Comparison of ENCODE assay signal across 8 cellular contexts in genomic region chr16:2090819-2091721, GRCh38. TPM values are rescaled to one million over a fixed set of nuclear protein-coding genes. Genes with fewer than 3 reads are reported as not detected.
DNase-seq lines count a peak whose midpoint lies in the region; ATAC-seq and TF ChIP-seq lines count a peak whose summit lies in the region.

No MANE protein-coding gene starts in this region.

- peak overlapping the region; percentile 63 for H3K4me3 ChIP-seq in Caco-2 (ENCODE audit: low read depth, low read length)
- peak overlapping the region; percentile 42 for H3K4me3 ChIP-seq in OCI-LY1 (ENCODE audit: low read depth, low read length, poor library complexity, severe bottlenecking)
- H3K4me3 ChIP-seq in fibroblast of lung (replicated peaks in 1 of 4; ENCODE audit: control extremely low read depth in 1 of 4, insufficient read depth in 1 of 4, low read depth in 3 of 4, low read length in 4 of 4): no peak overlapping the region

- CTCF ChIA-PET in Caco-2 (lab: Charles Lee): interaction anchor here (0.6 to 2.1 kb wide), 12 partner anchors 12 to 249 kb away, joined by 3 to 18 read pairs (median 4); partner anchors contain the start of genes NTHL1, TRAF7 and TSC2

- H4K20me1 ChIP-seq in OCI-LY1 (ENCODE audit: insufficient read depth, low read length) (no peaks in the 10 kb centered on the region), fibroblast of lung (ENCODE audit: control insufficient read depth, extremely low read depth, insufficient read depth, low read length) (no peaks in the 10 kb centered on the region)

- POLR2A ChIA-PET in Caco-2 (lab: Charles Lee): interaction anchor here (0.5 to 2.0 kb wide), 9 partner anchors 38 to 1559 kb away, joined by 3 to 12 read pairs (median 4); partner anchors contain the start of genes ECI1, RPS2, TEDC2 and TRAF7

- H3K27me3 Mint-ChIP-seq in Caco-2 (ENCODE audit: insufficient read depth, unreplicated experiment): no peaks in the 10 kb centered on the region
- H3K27me3 Mint-ChIP-seq in nephron (ENCODE audit: low read depth): no peaks in the 10 kb centered on the region

- no peaks in the 10 kb centered on the region for H3K9me2 ChIP-seq in OCI-LY1 (ENCODE audit: low read depth, low read length)

- no peak for ATAC-seq in HG02884 (IDR thresholded peaks at IDR 0.05; ENCODE audit: unreplicated experiment)

- no peaks in the 10 kb centered on the region; the same call in 1 of the 2 replicates for H3F3A ChIP-seq in OCI-LY1 (ENCODE audit: insufficient read depth, low read length)

- TF ChIP-seq CTCF in Caco-2 (IDR thresholded peaks at IDR 0.05; ENCODE audit: insufficient read depth in 1 of 2, low read depth in 1 of 2, low read length in 1 of 2, severe bottlenecking in 1 of 2, unreplicated experiment in 1 of 2): peak; percentile 35 to 69
- TF ChIP-seq CTCF in OCI-LY1 (IDR thresholded peaks at IDR 0.05; ENCODE audit: low read length): peak; percentile 46; the same call in 1 of the 2 replicates
- TF ChIP-seq CTCF in fibroblast of lung (conservative IDR thresholded peaks at IDR 0.05 in 1 of 2, IDR thresholded peaks at IDR 0.05 in 1 of 2; ENCODE audit: low read depth in 1 of 2, low read length in 2 of 2): no peak
- peak; percentile 16 to 57 (median 31) for TF ChIP-seq CTCF in nephron (IDR thresholded peaks at IDR 0.05; ENCODE audit: unreplicated experiment in 3 of 3)

- H3K4me2 ChIP-seq in OCI-LY1 (ENCODE audit: low read length) (peak overlapping the region; percentile 55), fibroblast of lung (ENCODE audit: extremely low read depth, insufficient read depth, low read length) (no peak overlapping the region)

- peak overlapping the region; percentile 32 for H3K27ac Mint-ChIP-seq in Caco-2 (ENCODE audit: unreplicated experiment)
- no peak overlapping the region for H3K27ac Mint-ChIP-seq in nephron

- H3K4me3 Mint-ChIP-seq in Caco-2 (ENCODE audit: unreplicated experiment) (peak overlapping the region; percentile 70), nephron (peak overlapping the region in 1 of 3 experiments; percentile 49)

- DNase-seq in Caco-2 (peak; percentile 94 to 96), fibroblast of lung (ENCODE audit: low read depth in 2 of 2) (peak; percentile 47 to 54), NCI-H146 treated with DMSO at 0.1 percent for 48 hours (lab: John Stamatoyannopoulos, UW; ENCODE audit: unreplicated experiment) (no peak), SIG-M5 treated with dmso at 0.1 percent for 504 hours (lab: John Stamatoyannopoulos, UW; ENCODE audit: unreplicated experiment) (no peak)
- DNase-seq in activated naive CD4-positive, alpha-beta T cell treated with anti-CD3 and anti-CD28 coated beads, Interleukin-2, amount 50 U/mL, for 16 hours: no peak

- H2AFZ ChIP-seq in OCI-LY1 (ENCODE audit: low read length) (no peak overlapping the region), fibroblast of lung (ENCODE audit: low read length) (no peak overlapping the region)

- H3K4me1 ChIP-seq in Caco-2: peaks cover 22% of the 10 kb centered on the region
- H3K4me1 ChIP-seq in OCI-LY1 (ENCODE audit: insufficient read depth, low read length, severe bottlenecking): peaks cover 18% of the 10 kb centered on the region
- peaks cover 2% of the 10 kb centered on the region for H3K4me1 ChIP-seq in fibroblast of lung (ENCODE audit: control insufficient read depth, extremely low read depth, insufficient read depth, low read length)

- H3K9me3 ChIP-seq in Caco-2 (no peaks in the 10 kb centered on the region), OCI-LY1 (ENCODE audit: low read length) (no peaks in the 10 kb centered on the region), fibroblast of lung (ENCODE audit: control insufficient read depth, insufficient read depth, low read depth, low read length) (no peaks in the 10 kb centered on the region)

- H3K9ac ChIP-seq in OCI-LY1 (ENCODE audit: low read length): no peak overlapping the region; the same call in 1 of the 2 replicates
- no peak overlapping the region for H3K9ac ChIP-seq in fibroblast of lung (ENCODE audit: insufficient read depth, low read length)

- intact Hi-C loops in Caco-2 (cut with micrococcal nuclease; ENCODE audit: unreplicated experiment): loop anchor here (1.0 to 2.0 kb wide), 2 partner anchors 34 to 68 kb away; no protein-coding TSS in a partner anchor

- H3K4me1 Mint-ChIP-seq in Caco-2 (ENCODE audit: low read depth, unreplicated experiment): no peaks in the 10 kb centered on the region
- no peaks in the 10 kb centered on the region for H3K4me1 Mint-ChIP-seq in nephron

- no peaks in the 10 kb centered on the region; the same call in 1 of the 2 replicates for H3K36me3 ChIP-seq in Caco-2 (ENCODE audit: control insufficient read depth, insufficient read depth, low read length)
- H3K36me3 ChIP-seq in OCI-LY1 (ENCODE audit: insufficient read depth, low read length): peaks cover 32% of the 10 kb centered on the region
- H3K36me3 ChIP-seq in fibroblast of lung (ENCODE audit: control insufficient read depth, insufficient read depth, low read length): peaks cover 74% of the 10 kb centered on the region

- H3K79me2 ChIP-seq in OCI-LY1 (ENCODE audit: insufficient read depth, low read length) (no peaks in the 10 kb centered on the region), fibroblast of lung (ENCODE audit: control insufficient read depth, insufficient read depth, low read length) (no peaks in the 10 kb centered on the region)

- H3K9me3 Mint-ChIP-seq in Caco-2 (ENCODE audit: unreplicated experiment): no peaks in the 10 kb centered on the region
- no peaks in the 10 kb centered on the region for H3K9me3 Mint-ChIP-seq in nephron

- H3K27me3 ChIP-seq in Caco-2 (replicated peaks; ENCODE audit: control insufficient read depth, insufficient read depth, low read length) (no peaks in the 10 kb centered on the region), OCI-LY1 (ENCODE audit: insufficient read depth, low read length) (no peaks in the 10 kb centered on the region), fibroblast of lung (ENCODE audit: control insufficient read depth, insufficient read depth, low read length) (no peaks in the 10 kb centered on the region)

- no peak overlapping the region for H3K27ac ChIP-seq in OCI-LY1 (ENCODE audit: low read depth, low read length, poor library complexity, severe bottlenecking)
- H3K27ac ChIP-seq in fibroblast of lung (ENCODE audit: insufficient read depth, low read length): no peak overlapping the region

- H3K36me3 Mint-ChIP-seq in Caco-2 (ENCODE audit: insufficient read depth, unreplicated experiment) (peaks cover 67% of the 10 kb centered on the region), nephron (ENCODE audit: low read depth) (peaks cover 14% of the 10 kb centered on the region)

- no TSS peak for BruUV-seq in Caco-2 (replicated peaks; lab: Mats Ljungman, UMichigan)

RNA-seq across cellular contexts. Expression of gene TSC2, which starts 43.3 kb away (rescaled TPM):
- total RNA-seq in Caco-2 (2022) (109 and 112 TPM in 2 replicates), fibroblast of lung (35.7 and 46.6 TPM in 2 replicates)
- 24.5 and 39.6 TPM in 2 replicates for polyA plus RNA-seq in fibroblast of lung
- polyA plus RNA-seq in fibroblast of lung (2012): 52.2 and 55.8 TPM in 2 replicates
- polyA minus RNA-seq in fibroblast of lung (ENCODE audit: low replicate concordance): 242 and 267 TPM in 2 replicates

RNA-seq across cellular contexts. Expression of gene NTHL1, which starts 43.4 kb away (rescaled TPM):
- total RNA-seq in Caco-2 (2022): 34.3 and 38.6 TPM in 2 replicates
- total RNA-seq in fibroblast of lung: 34.7 and 44.4 TPM in 2 replicates
- 8.4 and 9.2 TPM in 2 replicates for polyA plus RNA-seq in fibroblast of lung
- 17.4 and 19.0 TPM in 2 replicates for polyA plus RNA-seq in fibroblast of lung (2012)
- polyA minus RNA-seq in fibroblast of lung (ENCODE audit: low replicate concordance): 5.2 and 9.7 TPM in 2 replicates

RNA-seq across cellular contexts. Expression of gene PKD1, which starts 44.6 kb away (rescaled TPM):
- total RNA-seq in Caco-2 (2022): 70.5 and 76.2 TPM in 2 replicates
- 120 and 199 TPM in 2 replicates for total RNA-seq in fibroblast of lung
- polyA plus RNA-seq in fibroblast of lung: 15.2 and 16.3 TPM in 2 replicates
- polyA plus RNA-seq in fibroblast of lung (2012): 42.7 and 46.9 TPM in 2 replicates
- polyA minus RNA-seq in fibroblast of lung (ENCODE audit: low replicate concordance): 31.7 and 46.0 TPM in 2 replicates

RNA-seq across cellular contexts. Expression of gene RAB26, which starts 57.4 kb away (rescaled TPM):
- 1.0 and 1.2 TPM in 2 replicates for total RNA-seq in Caco-2 (2022)
- 0.51 and 2.0 TPM in 2 replicates for total RNA-seq in fibroblast of lung
- polyA plus RNA-seq in fibroblast of lung: 0.43 and 1.3 TPM in 2 replicates
- polyA plus RNA-seq in fibroblast of lung (2012): 0.65 and 2.1 TPM in 2 replicates
- polyA minus RNA-seq in fibroblast of lung (ENCODE audit: low replicate concordance): 0.94 and 8.3 TPM in 2 replicates

Comparison
In these comparisons a context has a peak if more than half of its experiments do, and no peak if none do; other contexts are left out.
1. DNase-seq: peak in Caco-2 (2 of 2) and fibroblast of lung (2 of 2); none in NCI-H146 treated with DMSO at 0.1 percent for 48 hours (single experiment), activated naive CD4-positive, alpha-beta T cell treated with anti-CD3 and anti-CD28 coated beads, Interleukin-2, amount 50 U/mL, for 16 hours (single experiment) and SIG-M5 treated with dmso at 0.1 percent for 504 hours (single experiment).
2. H3K4me3 ChIP-seq: peak in Caco-2 (single experiment) and OCI-LY1 (single experiment); none in fibroblast of lung (0 of 4).
3. CTCF ChIP-seq: peak in Caco-2 (2 of 2), OCI-LY1 (single experiment) and nephron (3 of 3); none in fibroblast of lung (0 of 2).